In genomic region chr17:61402073-61402541, GRCh38 we compare ENCODE assay signal across 11 cellular contexts. TPM values are rescaled to one million over a fixed set of nuclear protein-coding genes. Genes with fewer than 3 reads are reported as not detected.
DNase-seq lines count a peak whose midpoint lies in the region; ATAC-seq and TF ChIP-seq lines count a peak whose summit lies in the region.
"Had no signal": no experiment of that assay in that cellular context is flagged by ENCODE, and none has a peak within 500 bp of the region (broad histone marks: within the 10 kb centered on the region; RNA-seq: fewer than 3 reads in every experiment).

No MANE protein-coding gene starts in this region.

- TF ChIP-seq CTCF in choroid plexus epithelial cell (conservative IDR thresholded peaks at IDR 0.05; ENCODE audit: low read depth, low read length) (no peak), tibial nerve (IDR thresholded peaks at IDR 0.05) (no peak)

- H3K36me3 Mint-ChIP-seq in activated T-cell treated with anti-CD3 and anti-CD28 coated beads, Interleukin-2, amount 50 U/mL, for 72 hours (ENCODE audit: insufficient read depth in 2 of 2) = peaks cover 0 to 6% of the 10 kb centered on the region in 2 donors

- peak overlapping the region; percentile 69 to 89 for H3K4me3 Mint-ChIP-seq in activated T-cell treated with anti-CD3 and anti-CD28 coated beads, Interleukin-2, amount 50 U/mL, for 72 hours

- TF ChIP-seq EP300 in tibial nerve (IDR thresholded peaks at IDR 0.05) = no peak

- WGBS in mesodermal cell (ENCODE audit: insufficient coverage in 2 of 2), 2 experiments = 22 to 26% methylated on average over 7 to 8 of the region's 11 CpGs
- 34 to 36% methylated on average over 6 to 11 of the region's 11 CpGs for WGBS in tibial nerve, 2 donors

- no peak overlapping the region for H3K27ac Mint-ChIP-seq in activated T-cell treated with anti-CD3 and anti-CD28 coated beads, Interleukin-2, amount 50 U/mL, for 72 hours

- H3K4me1 ChIP-seq in mesodermal cell (ENCODE audit: control insufficient read depth, insufficient read depth, low read length, poor library complexity, severe bottlenecking) (peaks cover 13% of the 10 kb centered on the region), tibial nerve (peaks cover 0 to 86% (median 32%) of the 10 kb centered on the region in 4 donors)

- DNase-seq in activated T-cell treated with anti-CD3 and anti-CD28 coated beads, Interleukin-2, amount 50 U/mL, for 72 hours = no peak
- no peak for DNase-seq in activated T-cell treated with anti-CD3 and anti-CD28 coated beads, Interleukin-2, amount 50 U/mL, for 1 hour
- DNase-seq in choroid plexus epithelial cell (ENCODE audit: low read depth) (no peak), tibial nerve (ENCODE audit: low spot score in 2 of 2) (no peak), kidney glomerular epithelial cell (lab: John Stamatoyannopoulos, UW) (no peak), SW 1271 (lab: John Stamatoyannopoulos, UW) (no peak)
- DNase-seq: dermis blood vessel endothelial cell, NCI-H1930 had no signal

- H3K36me3 ChIP-seq in mesodermal cell (ENCODE audit: control insufficient read depth, insufficient read depth, low read length) (no peaks in the 10 kb centered on the region), tibial nerve (peaks cover 0 to 27% (median 0%) of the 10 kb centered on the region in 3 donors)

- no peak for ATAC-seq in activated T-cell treated with anti-CD3 and anti-CD28 coated beads, Interleukin-2, amount 50 U/mL, for 72 hours (replicated peaks in 1 of 2)
- ATAC-seq in HG02678 (IDR thresholded peaks at IDR 0.05; ENCODE audit: unreplicated experiment) = no peak

- H3K27me3 Mint-ChIP-seq in activated T-cell treated with anti-CD3 and anti-CD28 coated beads, Interleukin-2, amount 50 U/mL, for 72 hours (ENCODE audit: low read depth) = peaks cover 58% of the 10 kb centered on the region

- no peaks in the 10 kb centered on the region for H3K9me3 ChIP-seq in mesodermal cell (ENCODE audit: control insufficient read depth, low read length)
- H3K9me3 ChIP-seq in tibial nerve = no peaks in the 10 kb centered on the region

- no peaks in the 10 kb centered on the region for H3K9me3 Mint-ChIP-seq in activated T-cell treated with anti-CD3 and anti-CD28 coated beads, Interleukin-2, amount 50 U/mL, for 72 hours

- H3K4me1 Mint-ChIP-seq in activated T-cell treated with anti-CD3 and anti-CD28 coated beads, Interleukin-2, amount 50 U/mL, for 72 hours (ENCODE audit: low read depth) = peaks cover 41% of the 10 kb centered on the region

- H3K27ac ChIP-seq in mesodermal cell (ENCODE audit: low read depth, low read length, severe bottlenecking) (no peak overlapping the region), tibial nerve (peak overlapping the region; percentile 66 to 96 (median 90))

- H3K4me3 ChIP-seq in choroid plexus epithelial cell (ENCODE audit: low read depth, low read length) = peak overlapping the region; percentile 72
- peak overlapping the region; percentile 37 for H3K4me3 ChIP-seq in mesodermal cell (ENCODE audit: extremely low read depth, insufficient read depth, low read length, poor library complexity, severe bottlenecking)
- peak overlapping the region; percentile 47 to 74 (median 62) for H3K4me3 ChIP-seq in tibial nerve

- TF ChIP-seq POLR2A in tibial nerve (IDR thresholded peaks at IDR 0.05) = no peak

- H3K27me3 ChIP-seq in tibial nerve = peaks cover 3 to 64% of the 10 kb centered on the region in 2 donors

RNA-seq across cellular contexts. Expression of gene TBX2, which starts 2.5 kb away (rescaled TPM):
- total RNA-seq in activated T-cell treated with anti-CD3 and anti-CD28 coated beads, Interleukin-2, amount 50 U/mL, for 72 hours = under 1 TPM; 0.10 to 0.44 TPM
- 15.1 TPM for polyA plus RNA-seq in mesodermal cell (2013, experiment 1 of 2)
- polyA plus RNA-seq in mesodermal cell (2013, experiment 2 of 2) = 11.4 TPM
- 10 to 100 TPM; 23.2 to 42.0 (median 26.5) TPM for total RNA-seq in tibial nerve

RNA-seq across cellular contexts. Expression of gene TBX4, which starts 50.1 kb away (rescaled TPM):
- not detected for total RNA-seq in activated T-cell treated with anti-CD3 and anti-CD28 coated beads, Interleukin-2, amount 50 U/mL, for 72 hours
- polyA plus RNA-seq in mesodermal cell (2013, experiment 1 of 2) = 4.6 TPM
- polyA plus RNA-seq in mesodermal cell (2013, experiment 2 of 2) = 6.8 TPM
- not detected for total RNA-seq in tibial nerve
- total RNA-seq: dermis blood vessel endothelial cell, HT1080 had no signal

Comparison
In these comparisons a context has a peak if more than half of its experiments do, and no peak if none do; other contexts are left out.
1. RNA of gene TBX2, which starts 2.5 kb away (total RNA-seq): 23.2 to 42.0 TPM in tibial nerve; 0.10 to 0.44 TPM in activated T-cell treated with anti-CD3 and anti-CD28 coated beads, Interleukin-2, amount 50 U/mL, for 72 hours; every median in the first group is over 10 times any median in the second.
2. Peak in every context shown above with its lines, with median percentiles within 50 percentile points of each other: H3K4me3 ChIP-seq.